21 cellular contexts compared by ENCODE assay signal in genomic region chr16:50580180-50580771, GRCh38.
"Had no signal": no experiment of that assay in that cellular context is flagged by ENCODE, and none has a peak within 500 bp of the region (broad histone marks: within the 10 kb centered on the region; RNA-seq: fewer than 3 reads in every experiment).

No MANE protein-coding gene starts in this region.

- H3K36me3 ChIP-seq: lower lobe of right lung, neutrophil, ovary, prostate gland had no signal

- H3K4me3 Mint-ChIP-seq: activated CD4-positive, alpha-beta T cell treated with anti-CD3 and anti-CD28 coated beads for 36 hours; activated naive CD8-positive, alpha-beta T cell; activated T-cell treated with anti-CD3 and anti-CD28 coated beads, Interleukin-2, amount 50 U/mL, for 4 hours; endodermal cell; naive thymus-derived CD4-positive, alpha-beta T cell had no signal

- H3K4me1 ChIP-seq: prostate gland had no signal

- DNase-seq: activated CD4-positive, alpha-beta T cell treated with anti-CD3 and anti-CD28 coated beads for 36 hours; activated CD4-positive, alpha-beta T cell treated with anti-CD3 and anti-CD28 coated beads, Interleukin-2, amount 50 U/mL, for 4 hours; activated CD8-positive, alpha-beta memory T cell treated with anti-CD3 and anti-CD28 coated beads for 24 hours; activated CD8-positive, alpha-beta memory T cell treated with anti-CD3 and anti-CD28 coated beads, Interleukin-2, amount 50 U/mL, for 4 hours; activated naive CD4-positive, alpha-beta T cell; activated T-cell treated with anti-CD3 and anti-CD28 coated beads, Interleukin-2, amount 50 U/mL, for 4 hours; endodermal cell; foreskin fibroblast; kidney; lower lobe of right lung; naive thymus-derived CD4-positive, alpha-beta T cell; ovary; stimulated activated CD4-positive, alpha-beta T cell treated with anti-CD3 and anti-CD28 coated beads, Interleukin-4, amount 100 ng/mL, for 24 hours; stimulated activated naive CD4-positive, alpha-beta T cell treated with Interleukin-2 at 50 U/mL for 16 hours; T-helper 1 cell had no signal

- H3K27ac ChIP-seq: epithelial cell of prostate, lower lobe of right lung, neutrophil, ovary, prostate gland had no signal

- ATAC-seq: activated CD4-positive, alpha-beta T cell treated with anti-CD3 and anti-CD28 coated beads for 36 hours; activated T-cell treated with anti-CD3 and anti-CD28 coated beads, Interleukin-2, amount 50 U/mL, for 4 hours; lower lobe of right lung; naive thymus-derived CD4-positive, alpha-beta T cell had no signal

- H3K27me3 Mint-ChIP-seq: activated CD4-positive, alpha-beta T cell treated with anti-CD3 and anti-CD28 coated beads for 36 hours; activated naive CD8-positive, alpha-beta T cell; naive thymus-derived CD4-positive, alpha-beta T cell had no signal

- H3K4me3 ChIP-seq: coronary artery, lower lobe of right lung, ovary, prostate gland had no signal

- H3K27ac Mint-ChIP-seq: activated CD4-positive, alpha-beta T cell treated with anti-CD3 and anti-CD28 coated beads for 36 hours; activated naive CD8-positive, alpha-beta T cell; activated T-helper 2 cell treated with anti-CD3 and anti-CD28 coated beads, Interferon-gamma antibody, Interleukin-2, Interleukin-4, amounts not matched to agents 10 μg/mL and 5 μg/mL and 100 μg/mL, durations not matched to agents 14 hours and 24 hours and 36 hours; endodermal cell had no signal

- H3K27me3 ChIP-seq: neutrophil, ovary had no signal

- H3K9me3 Mint-ChIP-seq: activated T-cell treated with anti-CD3 and anti-CD28 coated beads, Interleukin-2, amount 50 U/mL, for 4 hours; activated T-helper 2 cell treated with anti-CD3 and anti-CD28 coated beads, Interferon-gamma antibody, Interleukin-2, Interleukin-4, amounts not matched to agents 10 μg/mL and 5 μg/mL and 100 μg/mL, durations not matched to agents 14 hours and 24 hours and 36 hours; endodermal cell had no signal

- H3K9me3 ChIP-seq: lower lobe of right lung, neutrophil, ovary, prostate gland had no signal
